In genomic region chr19:45442408-45442926, GRCh38 we compare ENCODE assay signal across 1 cellular context.
TF ChIP-seq lines count a peak whose summit lies in the region.

No MANE protein-coding gene starts in this region.

TF ChIP-seq in H1, 55 proteins besides CTCF, POLR2A, EP300 and RAD21:
- TF ChIP-seq KDM1A (IDR thresholded peaks at IDR 0.05; ENCODE audit: borderline replicate concordance, low read length): peak; percentile 80
- peak in 1 of 2 experiments; percentile 69; a peak in 1 of 4 replicates for TF ChIP-seq HDAC2 (IDR thresholded peaks at IDR 0.05; ENCODE audit: borderline replicate concordance in 1 of 2, low read depth in 2 of 2, low read length in 2 of 2)
- TF ChIP-seq NRF1 (IDR thresholded peaks at IDR 0.05; ENCODE audit: low read depth, low read length): no peak
TF ChIP-seq in H1: peak in this region for 2.
